In genomic region chr7:121798076-121798475, GRCh38 we compare ENCODE assay signal across 24 cellular contexts.
DNase-seq lines count a peak whose midpoint lies in the region; ATAC-seq, FAIRE-seq and TF ChIP-seq lines count a peak whose summit lies in the region.
"Had no signal": no experiment of that assay in that cellular context is flagged by ENCODE, and none has a peak within 500 bp of the region (broad histone marks: within the 10 kb centered on the region; RNA-seq: fewer than 3 reads in every experiment).

No MANE protein-coding gene starts in this region.

- H3K79me1 ChIP-seq in H9 (ENCODE audit: insufficient read depth, low read depth, low read length, poor library complexity, severe bottlenecking), result no peaks in the 10 kb centered on the region

- ATAC-seq in Right ventricle myocardium superior (ENCODE audit: poor library complexity) (no peak), HepG2 (no peak), GM19395 (IDR thresholded peaks at IDR 0.05; ENCODE audit: unreplicated experiment) (no peak)
- ATAC-seq: right lobe of liver had no signal

- TF ChIP-seq EP300 in HepG2 (IDR thresholded peaks at IDR 0.05; ENCODE audit: low read depth in 2 of 2, low read length in 2 of 2) (no peak), HepG2 (CRISPR knock-in tag; IDR thresholded peaks at IDR 0.05; ENCODE audit: borderline replicate concordance) (no peak)

- no peak for FAIRE-seq in HepG2 (lab: Jason Lieb, UNC)
- FAIRE-seq: G401.6, H54 had no signal

- no peak overlapping the region for H2BK15ac ChIP-seq in H9 (ENCODE audit: low read depth, low read length)

- no peak overlapping the region for H3K56ac ChIP-seq in H9 (ENCODE audit: insufficient read length, low read depth, low read length)

- H2BK120ac ChIP-seq in H9 (ENCODE audit: low read depth, low read length, poor library complexity, severe bottlenecking), result no peak overlapping the region

- peak overlapping the region in 1 of 2 experiments; percentile 45; a peak in 2 of 5 replicates for H3K4me3 Mint-ChIP-seq in H9
- no peak overlapping the region for H3K4me3 Mint-ChIP-seq in progenitor cell of endocrine pancreas (ENCODE audit: low read depth)
- H3K4me3 Mint-ChIP-seq: activated CD4-positive, alpha-beta memory T cell treated with anti-CD3 and anti-CD28 coated beads, Interleukin-2, amount 10 ng/mL, durations not matched to agents 7 days and 5 days; central memory CD8-positive, alpha-beta T cell had no signal

- H4K20me1 ChIP-seq in H9 (ENCODE audit: control insufficient read depth, insufficient read depth, insufficient read length), result no peaks in the 10 kb centered on the region
- no peaks in the 10 kb centered on the region for H4K20me1 ChIP-seq in mammary epithelial cell (ENCODE audit: insufficient read depth, low read length)
- H4K20me1 ChIP-seq in HepG2 (ENCODE audit: insufficient read depth, low read length), result no peaks in the 10 kb centered on the region

- CTCF ChIA-PET in mammary epithelial cell (lab: Charles Lee; ENCODE audit: low non-redundant PET), result interaction anchor here (0.7 kb wide), 1 partner anchor 43 kb away, joined by 44 read pairs; no protein-coding TSS in a partner anchor
- CTCF ChIA-PET in HepG2 (lab: Yijun Ruan, JAX; ENCODE audit: low intra/inter-chr PET ratio, low total read pairs), result no interaction called here

- no peaks in the 10 kb centered on the region for H3K23me2 ChIP-seq in H9 (ENCODE audit: insufficient read length, low read depth, low read length, poor library complexity, severe bottlenecking)

- H3K4me1 ChIP-seq in H9 (ENCODE audit: insufficient read depth, low read length) (peaks cover 2% of the 10 kb centered on the region; the same call in 1 of the 2 replicates), mammary epithelial cell (ENCODE audit: insufficient read depth, low read length) (peaks cover 66% of the 10 kb centered on the region), iPS-20b (ENCODE audit: insufficient read depth, low read length) (peaks cover 40% of the 10 kb centered on the region), tibial artery (no peaks in the 10 kb centered on the region), HepG2 (ENCODE audit: insufficient read depth, low read length) (no peaks in the 10 kb centered on the region)
- H3K4me1 ChIP-seq: esophagus muscularis mucosa, right lobe of liver had no signal

- WGBS in H9 (ENCODE audit: extremely low coverage, insufficient read length, low lambda C conversion rate), result no CpG with 5 or more reads among the region's 1 CpG
- 42% methylated on average over 1 of the region's 1 CpG for WGBS in mammary epithelial cell (ENCODE audit: low coverage, missing lambda C conversion rate)
- WGBS in HepG2 (ENCODE audit: low lambda C conversion rate), result 20% methylated on average over 1 of the region's 1 CpG

- H2BK5ac ChIP-seq in H9 (ENCODE audit: insufficient read length, low read length), result peak overlapping the region; percentile 85

- no peak overlapping the region for H4K91ac ChIP-seq in H9 (ENCODE audit: insufficient read length, low read depth, low read length)

- TF ChIP-seq POLR2A in HepG2 (IDR thresholded peaks at IDR 0.05; ENCODE audit: insufficient read depth in 1 of 2, low read depth in 2 of 2, low read length in 2 of 2), result no peak

- intact Hi-C loops in mammary epithelial cell (cut with micrococcal nuclease) (loop anchor here (5.0 kb wide), 1 partner anchor 56 kb away; no protein-coding TSS in a partner anchor), Right ventricle myocardium superior (cut with DNase I) (no loop called here), tibial artery (cut with DNase I; ENCODE audit: low total_unique reads) (no loop called here), HepG2 (cut with micrococcal nuclease; ENCODE audit: unreplicated experiment) (no loop called here)

- no peak overlapping the region for H2BK20ac ChIP-seq in H9 (ENCODE audit: low read depth, low read length, poor library complexity, severe bottlenecking)

- H3K27ac Mint-ChIP-seq in H9 (peak overlapping the region; percentile 92 to 99 (median 97)), progenitor cell of endocrine pancreas (peak overlapping the region; percentile 58)
- H3K27ac Mint-ChIP-seq: activated CD4-positive, alpha-beta memory T cell treated with anti-CD3 and anti-CD28 coated beads, Interleukin-2, amount 10 ng/mL, durations not matched to agents 7 days and 5 days had no signal

- H3K4me3 ChIP-seq in mammary epithelial cell (replicated peaks in 1 of 3; ENCODE audit: insufficient read depth in 1 of 3, low read depth in 2 of 3, low read length in 3 of 3) (peak overlapping the region in 1 of 3 experiments; percentile 6), iPS-20b (ENCODE audit: low read length) (no peak overlapping the region; the same call in 1 of the 2 replicates), tibial artery (no peak overlapping the region), HepG2 (replicated peaks in 1 of 3; ENCODE audit: insufficient read depth in 1 of 3, low read depth in 2 of 3, low read length in 3 of 3) (no peak overlapping the region)
- H3K4me3 ChIP-seq: esophagus muscularis mucosa, right lobe of liver, vagina had no signal

- H3K4me1 Mint-ChIP-seq in H9 (peaks cover 47% of the 10 kb centered on the region in 2 experiments), progenitor cell of endocrine pancreas (ENCODE audit: low read depth) (peaks cover 9% of the 10 kb centered on the region)
- H3K4me1 Mint-ChIP-seq: activated CD4-positive, alpha-beta memory T cell treated with anti-CD3 and anti-CD28 coated beads, Interleukin-2, amount 10 ng/mL, durations not matched to agents 7 days and 5 days; central memory CD8-positive, alpha-beta T cell had no signal

- no peak overlapping the region for H3K23ac ChIP-seq in H9 (ENCODE audit: insufficient read length, low read depth, low read length)

- no peak overlapping the region for H2AFZ ChIP-seq in H9 (ENCODE audit: low read length)
- peak overlapping the region; percentile 70 for H2AFZ ChIP-seq in mammary epithelial cell (ENCODE audit: low read depth, low read length)
- H2AFZ ChIP-seq in HepG2 (ENCODE audit: low read length), result no peak overlapping the region

- H3K14ac ChIP-seq in H9 (ENCODE audit: insufficient read depth, low read length), result no peak overlapping the region

- peak overlapping the region; percentile 74 for H3K27ac ChIP-seq in H9 (ENCODE audit: insufficient read length, low read depth, low read length)
- peak overlapping the region; percentile 96 for H3K27ac ChIP-seq in mammary epithelial cell (ENCODE audit: insufficient read depth, low read depth, low read length)
- H3K27ac ChIP-seq in iPS-20b (ENCODE audit: low read length), result peak overlapping the region; percentile 86
- H3K27ac ChIP-seq in tibial artery, result no peak overlapping the region
- H3K27ac ChIP-seq in HepG2 (ENCODE audit: extremely low read length, insufficient read depth, low read length), result no peak overlapping the region
- H3K27ac ChIP-seq: right lobe of liver, vagina had no signal

- no peak overlapping the region for H2BK12ac ChIP-seq in H9 (ENCODE audit: insufficient read length, low read depth, low read length)

- no peak overlapping the region for H4K8ac ChIP-seq in H9 (replicated peaks; ENCODE audit: insufficient read length, low read depth, low read length)

- H3T11ph ChIP-seq in H9 (ENCODE audit: low read length), result no peak overlapping the region

- H3K4me2 ChIP-seq in H9 (ENCODE audit: insufficient read depth, insufficient read length, low read length) (no peak overlapping the region), mammary epithelial cell (ENCODE audit: insufficient read depth, low read depth, low read length) (peak overlapping the region; percentile 59), HepG2 (ENCODE audit: low read depth, low read length) (no peak overlapping the region)

- no peak overlapping the region for H4K5ac ChIP-seq in H9 (ENCODE audit: insufficient read length, low read depth, low read length)

- peaks cover 0 to 6% (median 5%) of the 10 kb centered on the region in 3 experiments; a peak in 4 of 7 replicates for H3K36me3 Mint-ChIP-seq in H9 (ENCODE audit: insufficient read depth in 1 of 3, low read depth in 3 of 3)
- H3K36me3 Mint-ChIP-seq in progenitor cell of endocrine pancreas (ENCODE audit: insufficient read depth), result no peaks in the 10 kb centered on the region

- H3K27me3 Mint-ChIP-seq in H9 (ENCODE audit: low read depth) (no peaks in the 10 kb centered on the region), progenitor cell of endocrine pancreas (no peaks in the 10 kb centered on the region)
- H3K27me3 Mint-ChIP-seq: activated CD4-positive, alpha-beta memory T cell treated with anti-CD3 and anti-CD28 coated beads, Interleukin-2, amount 10 ng/mL, durations not matched to agents 7 days and 5 days; central memory CD8-positive, alpha-beta T cell had no signal

- DNase-seq in H9 (no peak), mammary epithelial cell (no peak), progenitor cell of endocrine pancreas (ENCODE audit: low spot score, unreplicated experiment) (no peak), Right ventricle myocardium superior (no peak), tibial artery (no peak), HepG2 (ENCODE audit: low spot score) (no peak)
- DNase-seq: activated CD4-positive, alpha-beta memory T cell treated with anti-CD3 and anti-CD28 coated beads, Interleukin-2, amount 10 ng/mL, durations not matched to agents 7 days and 5 days; activated CD4-positive, CD25-positive, alpha-beta regulatory T cell; activated gamma-delta T cell; activated T-cell treated with anti-CD3 and anti-CD28 coated beads for 4 hours; effector CD4-positive, alpha-beta T cell; Kasumi-1; NCI-H1048; NCI-H2029; right lobe of liver; RPMI8226; T1000 had no signal

- peaks cover 0 to 6% of the 10 kb centered on the region in 2 experiments; a peak in 3 of 5 replicates for H3K9me3 Mint-ChIP-seq in H9
- no peaks in the 10 kb centered on the region for H3K9me3 Mint-ChIP-seq in progenitor cell of endocrine pancreas (ENCODE audit: low read depth)
- H3K9me3 Mint-ChIP-seq: activated CD4-positive, alpha-beta memory T cell treated with anti-CD3 and anti-CD28 coated beads, Interleukin-2, amount 10 ng/mL, durations not matched to agents 7 days and 5 days had no signal

- BruUV-seq in mammary epithelial cell (replicated peaks; lab: Mats Ljungman, UMichigan) (no TSS peak), HepG2 (replicated peaks; lab: Mats Ljungman, UMichigan) (no TSS peak)

- H3K36me3 ChIP-seq in mammary epithelial cell (ENCODE audit: insufficient read depth, low read length), result no peaks in the 10 kb centered on the region
- no peaks in the 10 kb centered on the region for H3K36me3 ChIP-seq in iPS-20b (ENCODE audit: insufficient read depth, low read depth, low read length)
- H3K36me3 ChIP-seq in tibial artery, result no peaks in the 10 kb centered on the region
- H3K36me3 ChIP-seq in HepG2 (replicated peaks in 1 of 2; ENCODE audit: control insufficient read depth in 1 of 2, insufficient read depth in 2 of 2, low read length in 2 of 2), result no peaks in the 10 kb centered on the region
- H3K36me3 ChIP-seq: esophagus muscularis mucosa, right lobe of liver, vagina had no signal

- H3K9me3 ChIP-seq in H9 (ENCODE audit: control insufficient read depth, low read depth, low read length) (no peaks in the 10 kb centered on the region), mammary epithelial cell (replicated peaks; ENCODE audit: insufficient read depth, low read length) (no peaks in the 10 kb centered on the region), iPS-20b (ENCODE audit: insufficient read depth, low read depth, low read length) (no peaks in the 10 kb centered on the region), tibial artery (no peaks in the 10 kb centered on the region), HepG2 (ENCODE audit: low read length) (no peaks in the 10 kb centered on the region)
- H3K9me3 ChIP-seq: esophagus muscularis mucosa, right lobe of liver, vagina had no signal

- H3K27me3 ChIP-seq in H9 (ENCODE audit: insufficient read depth, low read length) (no peaks in the 10 kb centered on the region), mammary epithelial cell (ENCODE audit: insufficient read depth, low read length) (no peaks in the 10 kb centered on the region), iPS-20b (ENCODE audit: insufficient read depth, low read length) (no peaks in the 10 kb centered on the region), tibial artery (no peaks in the 10 kb centered on the region), HepG2 (ENCODE audit: control insufficient read depth in 1 of 2, insufficient read depth in 2 of 2, low read length in 2 of 2) (no peaks in the 10 kb centered on the region)
- H3K27me3 ChIP-seq: esophagus muscularis mucosa, right lobe of liver, vagina had no signal

- H2AK5ac ChIP-seq in H9 (ENCODE audit: insufficient read length, low read length), result no peak overlapping the region

- no peak overlapping the region for H3K9ac ChIP-seq in H9 (ENCODE audit: extremely low read depth, insufficient read length, low read length)
- H3K9ac ChIP-seq in mammary epithelial cell (ENCODE audit: insufficient read depth, low read length), result peak overlapping the region; percentile 65
- peak overlapping the region; percentile 64; the same call in 1 of the 2 replicates for H3K9ac ChIP-seq in iPS-20b (ENCODE audit: low read depth, low read length)
- H3K9ac ChIP-seq in HepG2 (ENCODE audit: insufficient read depth, low read depth, low read length), result no peak overlapping the region

- H3K4ac ChIP-seq in H9 (ENCODE audit: low read depth, low read length), result no peak overlapping the region

- dilution Hi-C loops in mammary epithelial cell (cut with HindIII; ENCODE audit: low sequenced_read_pairs), result no loop called here

- no peaks in the 10 kb centered on the region for H3K79me2 ChIP-seq in H9 (ENCODE audit: insufficient read depth, low read length)
- H3K79me2 ChIP-seq in mammary epithelial cell (ENCODE audit: insufficient read depth, low read length), result no peaks in the 10 kb centered on the region
- no peaks in the 10 kb centered on the region for H3K79me2 ChIP-seq in HepG2 (ENCODE audit: insufficient read depth, low read length)

- TF ChIP-seq CTCF in H9 (conservative IDR thresholded peaks at IDR 0.05), result no peak
- TF ChIP-seq CTCF in mammary epithelial cell (conservative IDR thresholded peaks at IDR 0.05 in 1 of 2, IDR thresholded peaks at IDR 0.05 in 1 of 2; ENCODE audit: extremely low read depth in 1 of 2, insufficient read depth in 1 of 2, low read depth in 1 of 2, low read length in 2 of 2), result no peak
- TF ChIP-seq CTCF in progenitor cell of endocrine pancreas (IDR thresholded peaks at IDR 0.05; ENCODE audit: unreplicated experiment), result no peak
- no peak for TF ChIP-seq CTCF in tibial artery (IDR thresholded peaks at IDR 0.05)
- no peak for TF ChIP-seq CTCF in HepG2 (CRISPR knock-in tag; IDR thresholded peaks at IDR 0.05)

- no peak for TF ChIP-seq RAD21 in HepG2 (CRISPR knock-in tag; IDR thresholded peaks at IDR 0.05)

- POLR2A ChIA-PET in HepG2 (lab: Yijun Ruan, JAX), result no interaction called here

- in situ Hi-C loops in mammary epithelial cell (cut with MboI; ENCODE audit: low sequenced_read_pairs in 2 of 2) (no loop called here), HepG2 (cut with HindIII; ENCODE audit: extremely low pct_ligation_motif_present, low pct_unique_long_range_greater_than_20kb) (no loop called here)

- peak overlapping the region; percentile 66 for H3K18ac ChIP-seq in H9 (ENCODE audit: insufficient read length, low read depth, low read length)

Comparison
In these comparisons a context has a peak if more than half of its experiments do, and no peak if none do; other contexts are left out.
1. H3K27ac ChIP-seq: peak in H9 (single experiment), mammary epithelial cell (single experiment) and iPS-20b (single experiment); none in tibial artery (0 of 2) and HepG2 (single experiment).
2. H3K9ac ChIP-seq: peak in mammary epithelial cell (single experiment) and iPS-20b (single experiment); none in H9 (single experiment) and HepG2 (single experiment).